Comparison of ENCODE assay signal across 29 cellular contexts in the genomic region with DNA sequence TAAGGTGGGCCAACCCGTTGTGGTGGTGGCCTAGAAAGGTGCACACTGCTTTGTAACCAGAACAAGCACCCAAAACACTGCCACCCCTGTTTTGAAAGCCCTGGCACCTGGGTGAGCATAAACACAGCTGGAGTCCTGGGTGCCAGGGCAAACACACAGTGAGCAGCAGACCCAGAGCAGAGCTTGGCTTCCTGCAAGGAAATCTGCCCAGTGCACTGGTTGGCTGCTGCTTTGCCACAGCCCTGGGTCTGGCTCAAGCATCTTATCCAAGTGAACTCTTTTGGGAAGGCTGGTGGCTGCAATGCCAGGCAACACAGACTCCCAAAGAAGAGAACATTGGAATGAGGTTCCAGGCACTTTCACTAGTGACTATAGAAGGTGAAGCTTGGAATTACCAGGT.
"Had no signal": no experiment of that assay in that cellular context is flagged by ENCODE, and none has a peak within 500 bp of the region (broad histone marks: within the 10 kb centered on the region; RNA-seq: fewer than 3 reads in every experiment).

No MANE protein-coding gene starts in this region.

- H3K9me3 Mint-ChIP-seq: activated CD8-positive, alpha-beta T cell treated with anti-CD3 and anti-CD28 coated beads for 36 hours; activated naive CD4-positive, alpha-beta T cell treated with anti-CD3 and anti-CD28 coated beads for 36 hours; activated naive CD4-positive, alpha-beta T cell treated with anti-CD3 and anti-CD28 coated beads, Interleukin-2, amount 50 U/mL, for 24 hours; activated naive CD8-positive, alpha-beta T cell treated with anti-CD3 and anti-CD28 coated beads for 36 hours; activated naive CD8-positive, alpha-beta T cell treated with anti-CD3 and anti-CD28 coated beads, Interleukin-2, amount 50 U/mL, for 24 hours; activated T-cell treated with anti-CD3 and anti-CD28 coated beads, Interleukin-2, amount 50 U/mL, for 4 hours; activated T-helper 17 cell treated with anti-CD3 and anti-CD28 coated beads, Interleukin-2, amount 50 U/mL, for 72 hours; dendritic cell treated with granulocyte-macrophage colony-stimulating factor and Interleukin-4, amounts not matched to agents 40 ng/mL and 50 ng/mL, for 4 days; effector memory CD8-positive, alpha-beta T cell had no signal

- H3K4me3 Mint-ChIP-seq: activated CD8-positive, alpha-beta T cell treated with anti-CD3 and anti-CD28 coated beads for 36 hours; activated naive CD4-positive, alpha-beta T cell treated with anti-CD3 and anti-CD28 coated beads for 36 hours; activated naive CD4-positive, alpha-beta T cell treated with anti-CD3 and anti-CD28 coated beads, Interleukin-2, amount 50 U/mL, for 24 hours; activated naive CD8-positive, alpha-beta T cell treated with anti-CD3 and anti-CD28 coated beads for 36 hours; activated naive CD8-positive, alpha-beta T cell treated with anti-CD3 and anti-CD28 coated beads, Interleukin-2, amount 50 U/mL, for 24 hours; activated T-cell treated with anti-CD3 and anti-CD28 coated beads, Interleukin-2, amount 50 U/mL, for 4 hours; activated T-helper 17 cell treated with anti-CD3 and anti-CD28 coated beads, Interleukin-2, amount 50 U/mL, for 72 hours; dendritic cell treated with granulocyte-macrophage colony-stimulating factor and Interleukin-4, amounts not matched to agents 40 ng/mL and 50 ng/mL, for 4 days; effector memory CD8-positive, alpha-beta T cell had no signal

- H3K27ac Mint-ChIP-seq: activated CD8-positive, alpha-beta T cell treated with anti-CD3 and anti-CD28 coated beads for 36 hours; activated naive CD4-positive, alpha-beta T cell treated with anti-CD3 and anti-CD28 coated beads for 36 hours; activated naive CD4-positive, alpha-beta T cell treated with anti-CD3 and anti-CD28 coated beads, Interleukin-2, amount 50 U/mL, for 24 hours; activated naive CD8-positive, alpha-beta T cell treated with anti-CD3 and anti-CD28 coated beads for 36 hours; activated naive CD8-positive, alpha-beta T cell treated with anti-CD3 and anti-CD28 coated beads, Interleukin-2, amount 50 U/mL, for 24 hours; activated T-helper 17 cell treated with anti-CD3 and anti-CD28 coated beads, Interleukin-2, amount 50 U/mL, for 72 hours; dendritic cell treated with granulocyte-macrophage colony-stimulating factor and Interleukin-4, amounts not matched to agents 40 ng/mL and 50 ng/mL, for 4 days; effector memory CD8-positive, alpha-beta T cell had no signal

- H3K36me3 ChIP-seq: adrenal gland, colonic mucosa, heart left ventricle had no signal

- ATAC-seq: activated CD8-positive, alpha-beta T cell treated with anti-CD3 and anti-CD28 coated beads for 36 hours; activated naive CD8-positive, alpha-beta T cell treated with anti-CD3 and anti-CD28 coated beads, Interleukin-2, amount 50 U/mL, for 24 hours; activated T-cell treated with anti-CD3 and anti-CD28 coated beads, Interleukin-2, amount 50 U/mL, for 4 hours; activated T-helper 17 cell treated with anti-CD3 and anti-CD28 coated beads, Interleukin-2, amount 50 U/mL, for 72 hours; body of pancreas; effector memory CD8-positive, alpha-beta T cell; heart left ventricle had no signal

- H3K4me1 Mint-ChIP-seq: activated naive CD4-positive, alpha-beta T cell treated with anti-CD3 and anti-CD28 coated beads, Interleukin-2, amount 50 U/mL, for 24 hours; activated naive CD8-positive, alpha-beta T cell treated with anti-CD3 and anti-CD28 coated beads for 36 hours; activated naive CD8-positive, alpha-beta T cell treated with anti-CD3 and anti-CD28 coated beads, Interleukin-2, amount 50 U/mL, for 24 hours; activated T-helper 17 cell treated with anti-CD3 and anti-CD28 coated beads, Interleukin-2, amount 50 U/mL, for 72 hours had no signal

- H3K27ac ChIP-seq: adrenal gland, body of pancreas, colonic mucosa, dorsolateral prefrontal cortex, epithelial cell of prostate, heart left ventricle had no signal

- H3K27me3 ChIP-seq: adrenal gland, body of pancreas, colonic mucosa had no signal

- H3K9me3 ChIP-seq: adrenal gland, body of pancreas, colonic mucosa, heart left ventricle had no signal

- H3K36me3 Mint-ChIP-seq: activated naive CD4-positive, alpha-beta T cell treated with anti-CD3 and anti-CD28 coated beads, Interleukin-2, amount 50 U/mL, for 24 hours; activated naive CD8-positive, alpha-beta T cell treated with anti-CD3 and anti-CD28 coated beads for 36 hours had no signal

- H3K4me1 ChIP-seq: adrenal gland, body of pancreas, colonic mucosa had no signal

- H3K4me3 ChIP-seq: adrenal gland, body of pancreas, colonic mucosa, dorsolateral prefrontal cortex, heart left ventricle had no signal

- DNase-seq: activated CD4-positive, alpha-beta T cell treated with anti-CD3 and anti-CD28 coated beads for 4 hours; activated CD4-positive, alpha-beta T cell treated with anti-CD3 and anti-CD28 coated beads, Interleukin-2, amount 50 U/mL, for 1 hour; activated CD4-positive, alpha-beta T cell treated with anti-CD3 and anti-CD28 coated beads, Interleukin-2, amount 50 U/mL, for 48 hours; activated CD4-positive, CD25-positive, alpha-beta regulatory T cell; activated CD4-positive, CD25-positive, alpha-beta regulatory T cell treated with anti-CD3 and anti-CD28 coated beads, Interleukin-2, amount 50 U/mL, for 72 hours; activated CD8-positive, alpha-beta memory T cell treated with anti-CD3 and anti-CD28 coated beads for 24 hours; activated CD8-positive, alpha-beta T cell treated with anti-CD3 and anti-CD28 coated beads for 36 hours; activated effector memory CD4-positive, alpha-beta T cell treated with Interleukin-2 at 50 U/mL for 16 hours; activated gamma-delta T cell treated with Interleukin-2 at 50 U/mL for 16 hours; activated naive CD4-positive, alpha-beta T cell treated with anti-CD3 and anti-CD28 coated beads for 36 hours; activated naive CD8-positive, alpha-beta T cell treated with anti-CD3 and anti-CD28 coated beads for 36 hours; activated naive CD8-positive, alpha-beta T cell treated with anti-CD3 and anti-CD28 coated beads, Interleukin-2, amount 50 U/mL, for 24 hours; activated T-cell treated with anti-CD3 and anti-CD28 coated beads, Interleukin-2, amount 50 U/mL, for 4 hours; adrenal gland; amygdala; aorta; body of pancreas; central memory CD4-positive, alpha-beta T cell; cerebellar nuclear complex; colonic mucosa; dorsolateral prefrontal cortex; effector memory CD8-positive, alpha-beta T cell; foreskin fibroblast; heart left ventricle; T-helper 2 cell had no signal
